ENCODE assay signal across 8 cellular contexts in genomic region chr3:158532099-158532734, GRCh38. TPM values are rescaled to one million over a fixed set of nuclear protein-coding genes. Genes with fewer than 3 reads are reported as not detected.
DNase-seq lines count a peak whose midpoint lies in the region; ATAC-seq, FAIRE-seq and TF ChIP-seq lines count a peak whose summit lies in the region.

No MANE protein-coding gene starts in this region.

- no peaks in the 10 kb centered on the region for H3K9me3 ChIP-seq in kidney (ENCODE audit: control insufficient read depth in 1 of 2, low read length in 2 of 2)

- FAIRE-seq in D721Med (lab: Jason Lieb, UNC): peak; percentile 6
- peak; percentile 85 for FAIRE-seq in kidney (lab: Jason Lieb, UNC)

- peak; percentile 66 for TF ChIP-seq CTCF in D721Med (IDR thresholded peaks at IDR 0.05; ENCODE audit: insufficient read depth, missing control alignments)
- TF ChIP-seq CTCF in VCaP (conservative IDR thresholded peaks at IDR 0.05): peak; percentile 88
- TF ChIP-seq CTCF in kidney (IDR thresholded peaks at IDR 0.05; ENCODE audit: borderline replicate concordance, extremely low read depth, insufficient read depth): peak; percentile 52

- no peaks in the 10 kb centered on the region for H3K4me1 ChIP-seq in kidney (ENCODE audit: control insufficient read depth in 1 of 2, insufficient read depth in 1 of 2, low read depth in 1 of 2, low read length in 2 of 2)

- no peaks in the 10 kb centered on the region for H3K36me3 ChIP-seq in kidney (ENCODE audit: control insufficient read depth in 1 of 2, insufficient read depth in 2 of 2, low read length in 2 of 2)

- H3K4me3 ChIP-seq in kidney (ENCODE audit: low read length in 2 of 2): no peak overlapping the region

- intact Hi-C loops in kidney (cut with DNase I): no loop called here

- H3K27ac ChIP-seq in VCaP (no peak overlapping the region), kidney (ENCODE audit: low read depth in 2 of 2, low read length in 2 of 2) (no peak overlapping the region)

- no peak overlapping the region for H3K9ac ChIP-seq in kidney (ENCODE audit: low read length in 2 of 2)

- ATAC-seq in GM21786 (IDR thresholded peaks at IDR 0.05; ENCODE audit: unreplicated experiment) (peak; percentile 68), HG03039 (IDR thresholded peaks at IDR 0.05; ENCODE audit: unreplicated experiment) (no peak), GM21528 (IDR thresholded peaks at IDR 0.05; ENCODE audit: low FRiP score, unreplicated experiment) (no peak)

- no peak for DNase-seq in D721Med (ENCODE audit: insufficient read length, low spot score)
- peak; percentile 66 for DNase-seq in NCI-H1105 (lab: John Stamatoyannopoulos, UW)
- no peak for DNase-seq in kidney
- DNase-seq in ecto neural progenitor cell (ENCODE audit: low spot score): no peak

RNA-seq across cellular contexts. Expression of gene MLF1, which starts 38.8 kb away (rescaled TPM):
- 16.9 TPM for total RNA-seq in kidney
- 30.0 TPM for polyA plus RNA-seq in kidney (ENCODE audit: insufficient read depth, low read depth, low replicate concordance)
